8 cellular contexts compared by ENCODE assay signal in genomic region chr7:151626422-151627115, GRCh38.
DNase-seq lines count a peak whose midpoint lies in the region; ATAC-seq, FAIRE-seq and TF ChIP-seq lines count a peak whose summit lies in the region.

No MANE protein-coding gene starts in this region.

- H4K20me1 ChIP-seq in HepG2 (ENCODE audit: insufficient read depth, low read length), result peaks cover 4% of the 10 kb centered on the region; the same call in 1 of the 2 replicates

- H3K9me3 Mint-ChIP-seq in activated CD4-positive, alpha-beta T cell treated with anti-CD3 and anti-CD28 coated beads for 36 hours (ENCODE audit: low read depth), result no peaks in the 10 kb centered on the region

- peaks cover 28% of the 10 kb centered on the region for H3K4me1 Mint-ChIP-seq in activated CD4-positive, alpha-beta T cell treated with anti-CD3 and anti-CD28 coated beads for 36 hours

- BruUV-seq in HepG2 (replicated peaks; lab: Mats Ljungman, UMichigan), result no TSS peak

- H2AFZ ChIP-seq in HepG2 (ENCODE audit: low read length), result no peak overlapping the region

- H3K4me1 ChIP-seq in HepG2 (ENCODE audit: insufficient read depth, low read length), result peaks cover 10% of the 10 kb centered on the region

- intact Hi-C loops in activated CD4-positive, alpha-beta T cell treated with anti-CD3 and anti-CD28 coated beads for 36 hours (cut with DNase I, micrococcal nuclease), result loop anchor here (1.0 to 2.0 kb wide), 2 partner anchors 133 to 306 kb away; no protein-coding TSS in a partner anchor
- intact Hi-C loops in HepG2 (cut with micrococcal nuclease; ENCODE audit: unreplicated experiment), result loop anchor here (2.0 kb wide), 2 partner anchors 78 to 132 kb away; no protein-coding TSS in a partner anchor

- no peak overlapping the region for H3K27ac ChIP-seq in HepG2 (ENCODE audit: extremely low read length, insufficient read depth, low read length)

- peaks cover 3% of the 10 kb centered on the region for H3K36me3 Mint-ChIP-seq in activated CD4-positive, alpha-beta T cell treated with anti-CD3 and anti-CD28 coated beads for 36 hours (ENCODE audit: low read depth)

- no peaks in the 10 kb centered on the region for H3K27me3 Mint-ChIP-seq in activated CD4-positive, alpha-beta T cell treated with anti-CD3 and anti-CD28 coated beads for 36 hours

- H3K4me2 ChIP-seq in HepG2 (ENCODE audit: low read depth, low read length), result no peak overlapping the region

- H3K27ac Mint-ChIP-seq in activated CD4-positive, alpha-beta T cell treated with anti-CD3 and anti-CD28 coated beads for 36 hours, result no peak overlapping the region

- no peaks in the 10 kb centered on the region for H3K9me3 ChIP-seq in HepG2 (ENCODE audit: low read length)

- no peaks in the 10 kb centered on the region for H3K79me2 ChIP-seq in HepG2 (ENCODE audit: insufficient read depth, low read length)

- TF ChIP-seq EP300 in HepG2 (IDR thresholded peaks at IDR 0.05; ENCODE audit: low read depth in 2 of 2, low read length in 2 of 2) (no peak), HepG2 (CRISPR knock-in tag; IDR thresholded peaks at IDR 0.05; ENCODE audit: borderline replicate concordance) (no peak)

- TF ChIP-seq POLR2A in HepG2 (IDR thresholded peaks at IDR 0.05; ENCODE audit: insufficient read depth in 1 of 2, low read depth in 2 of 2, low read length in 2 of 2), result no peak

- WGBS in HepG2 (ENCODE audit: low lambda C conversion rate), result 54% methylated on average over 11 of the region's 11 CpGs

- DNase-seq in activated CD4-positive, alpha-beta T cell treated with anti-CD3 and anti-CD28 coated beads for 36 hours, result peak; percentile 63
- DNase-seq in activated CD4-positive, alpha-beta T cell treated with anti-CD3 and anti-CD28 coated beads for 1 hour, result no peak
- DNase-seq in NCI-H460 (ENCODE audit: extremely low read depth, low read depth) (peak; percentile 46), astrocyte of the spinal cord (ENCODE audit: low read depth, low spot score) (peak; percentile 35), HepG2 (ENCODE audit: low spot score) (peak; percentile 45), NOMO-1 treated with DMSO at 0.1 percent for 48 hours (lab: John Stamatoyannopoulos, UW; ENCODE audit: unreplicated experiment) (no peak), NCI-H1048 (lab: John Stamatoyannopoulos, UW) (no peak)

- in situ Hi-C loops in astrocyte of the spinal cord (cut with HindIII; ENCODE audit: low sequenced_read_pairs) (no loop called here), HepG2 (cut with HindIII; ENCODE audit: extremely low pct_ligation_motif_present, low pct_unique_long_range_greater_than_20kb) (loop anchor here (5.0 kb wide), 2 partner anchors 81 to 131 kb away; no protein-coding TSS in a partner anchor)

- H3K4me3 ChIP-seq in astrocyte of the spinal cord (ENCODE audit: low read depth, low read length) (no peak overlapping the region), HepG2 (replicated peaks in 1 of 3; ENCODE audit: insufficient read depth in 1 of 3, low read depth in 2 of 3, low read length in 3 of 3) (no peak overlapping the region)

- peaks cover 0 to 21% of the 10 kb centered on the region in 2 experiments; a peak in 2 of 5 replicates for H3K27me3 ChIP-seq in HepG2 (ENCODE audit: control insufficient read depth in 1 of 2, insufficient read depth in 2 of 2, low read length in 2 of 2)

- FAIRE-seq in HepG2 (lab: Jason Lieb, UNC), result no peak

- CTCF ChIA-PET in activated CD4-positive, alpha-beta T cell treated with anti-CD3 and anti-CD28 coated beads for 36 hours (lab: Charles Lee), result interaction anchor here (1.6 to 2.4 kb wide), 2 partner anchors 130 to 134 kb away, joined by 5 to 15 read pairs; no protein-coding TSS in a partner anchor
- CTCF ChIA-PET in HepG2 (lab: Yijun Ruan, JAX; ENCODE audit: low intra/inter-chr PET ratio, low total read pairs), result interaction anchor here (1.2 to 1.6 kb wide), 4 partner anchors 79 to 133 kb away, joined by 3 to 9 read pairs (median 6); no protein-coding TSS in a partner anchor

- peak; percentile 51 for ATAC-seq in activated CD4-positive, alpha-beta T cell treated with anti-CD3 and anti-CD28 coated beads for 36 hours
- ATAC-seq in HepG2, result peak; percentile 75
- ATAC-seq in GM19351 (IDR thresholded peaks at IDR 0.05; ENCODE audit: unreplicated experiment), result no peak

- TF ChIP-seq CTCF in astrocyte of the spinal cord (IDR thresholded peaks at IDR 0.05; ENCODE audit: low read depth, low read length) (peak; percentile 52), HepG2 (CRISPR knock-in tag; IDR thresholded peaks at IDR 0.05) (peak; percentile 58)

- no peak overlapping the region for H3K9ac ChIP-seq in HepG2 (ENCODE audit: insufficient read depth, low read depth, low read length)

- TF ChIP-seq RAD21 in HepG2 (CRISPR knock-in tag; IDR thresholded peaks at IDR 0.05), result no peak

- no peak overlapping the region for H3K4me3 Mint-ChIP-seq in activated CD4-positive, alpha-beta T cell treated with anti-CD3 and anti-CD28 coated beads for 36 hours

- POLR2A ChIA-PET in activated CD4-positive, alpha-beta T cell treated with anti-CD3 and anti-CD28 coated beads for 36 hours (lab: Charles Lee), result interaction anchor here (0.7 kb wide), 2 partner anchors 48 to 104 kb away, joined by 3 read pairs; no protein-coding TSS in a partner anchor
- POLR2A ChIA-PET in HepG2 (lab: Yijun Ruan, JAX), result no interaction called here

- no peaks in the 10 kb centered on the region for H3K36me3 ChIP-seq in HepG2 (replicated peaks in 1 of 2; ENCODE audit: control insufficient read depth in 1 of 2, insufficient read depth in 2 of 2, low read length in 2 of 2)

TF ChIP-seq in HepG2, 621 proteins besides CTCF, POLR2A, EP300 and RAD21:
- no peak for TF ChIP-seq ARID2 (CRISPR knock-in tag; IDR thresholded peaks at IDR 0.05; ENCODE audit: borderline replicate concordance)
- peak; percentile 53 for TF ChIP-seq STAG1 (CRISPR knock-in tag; IDR thresholded peaks at IDR 0.05)
- TF ChIP-seq HIC2 (CRISPR knock-in tag; IDR thresholded peaks at IDR 0.05; ENCODE audit: low read depth), result no peak
- peak; percentile 53; the same call in 1 of the 2 replicates for TF ChIP-seq SMC3 (IDR thresholded peaks at IDR 0.05; ENCODE audit: low read length)

Comparison
In these comparisons a context has a peak if more than half of its experiments do, and no peak if none do; other contexts are left out.
1. DNase-seq: peak in activated CD4-positive, alpha-beta T cell treated with anti-CD3 and anti-CD28 coated beads for 36 hours (single experiment), NCI-H460 (single experiment), astrocyte of the spinal cord (single experiment) and HepG2 (single experiment); none in activated CD4-positive, alpha-beta T cell treated with anti-CD3 and anti-CD28 coated beads for 1 hour (single experiment), NOMO-1 treated with DMSO at 0.1 percent for 48 hours (single experiment) and NCI-H1048 (single experiment).